ENCODE assay signal across 8 cellular contexts in the genomic region with DNA sequence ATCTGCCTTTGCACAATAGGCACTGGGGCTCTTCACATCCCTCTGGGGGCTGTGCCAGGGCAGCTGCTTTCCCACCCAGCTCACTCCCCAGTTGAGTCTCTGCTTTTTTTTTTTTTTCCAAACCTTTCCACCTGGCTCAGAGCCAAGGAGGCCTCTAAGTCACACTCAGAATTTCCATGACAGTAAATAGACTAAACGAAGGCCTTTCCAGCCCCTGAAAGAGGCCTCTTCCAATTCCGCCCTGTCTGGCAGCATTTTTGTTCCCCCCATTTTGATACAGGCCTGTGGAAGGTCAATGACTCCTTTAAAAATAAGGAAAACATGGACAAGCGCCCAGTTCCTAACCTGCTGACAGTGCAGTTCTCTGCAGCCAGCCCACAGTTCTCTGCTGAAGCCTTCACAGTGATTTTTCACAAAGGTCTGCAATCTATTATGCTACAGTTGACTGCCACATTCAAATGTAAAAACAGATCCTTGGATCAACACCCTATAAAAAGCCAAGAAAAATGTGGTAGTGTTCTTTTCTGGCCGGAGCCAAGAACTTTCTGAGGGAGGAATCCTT.
DNase-seq lines count a peak whose midpoint lies in the region; ATAC-seq and TF ChIP-seq lines count a peak whose summit lies in the region.

No MANE protein-coding gene starts in this region.

- H2BK5ac ChIP-seq in neuronal stem cell (ENCODE audit: low read length) = no peak overlapping the region

- H3K4me2 ChIP-seq in neuronal stem cell (ENCODE audit: insufficient read depth, low read length, poor library complexity, severe bottlenecking) = no peak overlapping the region

- H3K79me1 ChIP-seq in neuronal stem cell (ENCODE audit: low read depth, low read length) = no peaks in the 10 kb centered on the region

- H3K9ac ChIP-seq in neuronal stem cell (ENCODE audit: low read depth, low read length, poor library complexity) = no peak overlapping the region

- H3K4me3 ChIP-seq in esophagus muscularis mucosa (no peak overlapping the region), neuronal stem cell (ENCODE audit: low read length in 2 of 2) (no peak overlapping the region)
- H3K4me3 ChIP-seq in naive thymus-derived CD4-positive, alpha-beta T cell (ENCODE audit: low read length) = no peak overlapping the region

- TF ChIP-seq POLR2A in esophagus muscularis mucosa (IDR thresholded peaks at IDR 0.05; ENCODE audit: low read depth) = no peak

- no peak overlapping the region for H3K23ac ChIP-seq in neuronal stem cell (ENCODE audit: low read depth, low read length, poor library complexity)

- H3K27me3 Mint-ChIP-seq in glutamatergic neuron (ENCODE audit: unreplicated experiment) = peaks cover 5% of the 10 kb centered on the region
- no peaks in the 10 kb centered on the region for H3K27me3 Mint-ChIP-seq in naive thymus-derived CD4-positive, alpha-beta T cell

- H2AK5ac ChIP-seq in neuronal stem cell (ENCODE audit: low read depth, low read length) = no peak overlapping the region

- H3K4me1 ChIP-seq in esophagus muscularis mucosa (peaks cover 33 to 52% (median 43%) of the 10 kb centered on the region in 4 donors), neuronal stem cell (ENCODE audit: control insufficient read depth in 2 of 2, insufficient read depth in 1 of 2, low read depth in 1 of 2, low read length in 2 of 2) (peaks cover 26 to 28% of the 10 kb centered on the region in 2 donors)
- peaks cover 4 to 20% of the 10 kb centered on the region in 2 donors for H3K4me1 ChIP-seq in naive thymus-derived CD4-positive, alpha-beta T cell (ENCODE audit: control insufficient read depth in 2 of 2, insufficient read depth in 2 of 2, low read length in 2 of 2)

- ATAC-seq in HG02870 (IDR thresholded peaks at IDR 0.05; ENCODE audit: unreplicated experiment) (no peak), GM18502 (IDR thresholded peaks at IDR 0.05; ENCODE audit: poor library complexity, unreplicated experiment) (no peak)
- ATAC-seq in naive thymus-derived CD4-positive, alpha-beta T cell = no peak

- no peak overlapping the region for H2BK12ac ChIP-seq in neuronal stem cell (ENCODE audit: low read length)

- H3K4me3 Mint-ChIP-seq in glutamatergic neuron (ENCODE audit: unreplicated experiment) = no peak overlapping the region
- no peak overlapping the region for H3K4me3 Mint-ChIP-seq in naive thymus-derived CD4-positive, alpha-beta T cell

- peak overlapping the region; percentile 63 for H3K18ac ChIP-seq in neuronal stem cell (ENCODE audit: low read length)

- CTCF ChIA-PET in naive thymus-derived CD4-positive, alpha-beta T cell (lab: Charles Lee) = interaction anchor here (0.6 to 1.1 kb wide), 3 partner anchors 244 to 482 kb away, joined by 3 to 11 read pairs (median 3); no protein-coding TSS in a partner anchor

- H3K27ac ChIP-seq in esophagus muscularis mucosa (replicated peaks in 1 of 4) (peak overlapping the region; percentile 82 to 88 (median 86)), neuronal stem cell (replicated peaks; ENCODE audit: low read length) (no peak overlapping the region)
- H3K27ac ChIP-seq in naive thymus-derived CD4-positive, alpha-beta T cell (ENCODE audit: low read depth, low read length) = no peak overlapping the region

- intact Hi-C loops in esophagus muscularis mucosa (cut with DNase I) = loop anchor here (5.0 to 10.0 kb wide), 3 partner anchors 176 to 364 kb away; no protein-coding TSS in a partner anchor
- intact Hi-C loops in naive thymus-derived CD4-positive, alpha-beta T cell (cut with micrococcal nuclease) = loop anchor here (1.0 to 5.0 kb wide), 4 partner anchors 86 to 373 kb away; partner anchors contain the start of gene SESN3 (in 1 of the 2)

- H3K27ac Mint-ChIP-seq in glutamatergic neuron (ENCODE audit: unreplicated experiment) = no peak overlapping the region
- H3K27ac Mint-ChIP-seq in naive thymus-derived CD4-positive, alpha-beta T cell = no peak overlapping the region

- no peak overlapping the region for H4K8ac ChIP-seq in neuronal stem cell (ENCODE audit: low read depth, low read length)

- 13% methylated on average over 4 of the region's 4 CpGs for WGBS in esophagus muscularis mucosa
- WGBS in neuronal stem cell (ENCODE audit: extremely low coverage in 2 of 2, insufficient read length in 2 of 2, insufficient replicate concordance in 1 of 2), 2 donors = no CpG with 5 or more reads among the region's 4 CpGs

- H3K36me3 ChIP-seq in esophagus muscularis mucosa = no peaks in the 10 kb centered on the region
- no peaks in the 10 kb centered on the region for H3K36me3 ChIP-seq in neuronal stem cell (replicated peaks in 1 of 2; ENCODE audit: control insufficient read depth in 2 of 2, insufficient read depth in 2 of 2, low read length in 2 of 2)
- H3K36me3 ChIP-seq in naive thymus-derived CD4-positive, alpha-beta T cell (ENCODE audit: control insufficient read depth in 2 of 3, insufficient read depth in 3 of 3, low read length in 3 of 3) = no peaks in the 10 kb centered on the region

- no peak overlapping the region for H2BK120ac ChIP-seq in neuronal stem cell (ENCODE audit: low read depth, low read length)

- H3K9me3 Mint-ChIP-seq in glutamatergic neuron (ENCODE audit: unreplicated experiment) = peaks cover 10% of the 10 kb centered on the region
- no peaks in the 10 kb centered on the region for H3K9me3 Mint-ChIP-seq in naive thymus-derived CD4-positive, alpha-beta T cell

- DNase-seq in D341Med (ENCODE audit: low spot score) = peak; percentile 32
- peak; percentile 66 for DNase-seq in NCI-H526 treated with DMSO at 0.1 percent for 48 hours (lab: John Stamatoyannopoulos, UW)
- peak; percentile 90 for DNase-seq in esophagus muscularis mucosa (ENCODE audit: extremely low spot score)
- no peak for DNase-seq in neuronal stem cell (ENCODE audit: low spot score)
- no peak for DNase-seq in glutamatergic neuron
- DNase-seq in naive thymus-derived CD4-positive, alpha-beta T cell = no peak

- peak overlapping the region; percentile 80 for H2AFZ ChIP-seq in neuronal stem cell (ENCODE audit: low read length)

- no peaks in the 10 kb centered on the region for H3K9me3 ChIP-seq in esophagus muscularis mucosa
- no peaks in the 10 kb centered on the region for H3K9me3 ChIP-seq in neuronal stem cell (replicated peaks in 1 of 2; ENCODE audit: control insufficient read depth in 2 of 2, insufficient read depth in 1 of 2, low read depth in 1 of 2, low read length in 2 of 2)
- no peaks in the 10 kb centered on the region for H3K9me3 ChIP-seq in naive thymus-derived CD4-positive, alpha-beta T cell (ENCODE audit: control insufficient read depth in 2 of 3, low read length in 3 of 3)

- H3K27me3 ChIP-seq in esophagus muscularis mucosa (no peaks in the 10 kb centered on the region), neuronal stem cell (ENCODE audit: control insufficient read depth in 3 of 3, insufficient read depth in 3 of 3, low read depth in 1 of 3, low read length in 3 of 3) (no peaks in the 10 kb centered on the region)
- H3K27me3 ChIP-seq in naive thymus-derived CD4-positive, alpha-beta T cell (ENCODE audit: control insufficient read depth in 2 of 2, insufficient read depth in 2 of 2, low read length in 2 of 2) = no peaks in the 10 kb centered on the region

- peaks cover 48% of the 10 kb centered on the region for H3K4me1 Mint-ChIP-seq in glutamatergic neuron (ENCODE audit: low read depth, unreplicated experiment)
- H3K4me1 Mint-ChIP-seq in naive thymus-derived CD4-positive, alpha-beta T cell = peaks cover 0 to 21% (median 0%) of the 10 kb centered on the region in 7 donors

- no peak for TF ChIP-seq EP300 in esophagus muscularis mucosa (IDR thresholded peaks at IDR 0.05)

- H4K91ac ChIP-seq in neuronal stem cell (ENCODE audit: low read depth, low read length, poor library complexity) = no peak overlapping the region

- no peaks in the 10 kb centered on the region for H3K36me3 Mint-ChIP-seq in glutamatergic neuron (ENCODE audit: unreplicated experiment)
- H3K36me3 Mint-ChIP-seq in naive thymus-derived CD4-positive, alpha-beta T cell = peaks cover 0 to 2% (median 0%) of the 10 kb centered on the region in 5 donors

- H3K4ac ChIP-seq in neuronal stem cell (ENCODE audit: low read length) = no peak overlapping the region

- TF ChIP-seq CTCF in esophagus muscularis mucosa (IDR thresholded peaks at IDR 0.05) (no peak), glutamatergic neuron (IDR thresholded peaks at IDR 0.05; ENCODE audit: partially characterized antibody, unreplicated experiment) (no peak)

- no peak overlapping the region for H3K14ac ChIP-seq in neuronal stem cell (ENCODE audit: low read length)

- H2BK15ac ChIP-seq in neuronal stem cell (ENCODE audit: low read length) = no peak overlapping the region

- POLR2A ChIA-PET in naive thymus-derived CD4-positive, alpha-beta T cell (lab: Charles Lee) = interaction anchor here (0.6 to 3.4 kb wide), 5 partner anchors 9 to 107 kb away, joined by 3 to 15 read pairs (median 4); partner anchors contain the start of gene SESN3

Comparison
In these comparisons a context has a peak if more than half of its experiments do, and no peak if none do; other contexts are left out.
1. DNase-seq: peak in D341Med (single experiment), NCI-H526 treated with DMSO at 0.1 percent for 48 hours (single experiment) and esophagus muscularis mucosa (single experiment); none in neuronal stem cell (single experiment), glutamatergic neuron (single experiment) and naive thymus-derived CD4-positive, alpha-beta T cell (0 of 9).
2. H3K27ac ChIP-seq: peak in esophagus muscularis mucosa (4 of 4); none in neuronal stem cell (single experiment) and naive thymus-derived CD4-positive, alpha-beta T cell (single experiment).